ENCODE assay signal across 20 cellular contexts in genomic region chr1:162840256-162840839, GRCh38. TPM values are rescaled to one million over a fixed set of nuclear protein-coding genes. Genes with fewer than 3 reads are reported as not detected.
DNase-seq lines count a peak whose midpoint lies in the region; ATAC-seq and TF ChIP-seq lines count a peak whose summit lies in the region.
"Had no signal": no experiment of that assay in that cellular context is flagged by ENCODE, and none has a peak within 500 bp of the region (broad histone marks: within the 10 kb centered on the region; RNA-seq: fewer than 3 reads in every experiment).

No MANE protein-coding gene starts in this region.

- peaks cover 5% of the 10 kb centered on the region for H3K36me3 Mint-ChIP-seq in activated CD4-positive, alpha-beta T cell treated with anti-CD3 and anti-CD28 coated beads for 36 hours (ENCODE audit: low read depth)

- no peak for DNase-seq in AG09319 (ENCODE audit: extremely low read depth, low read depth)
- DNase-seq in astrocyte of the cerebellum (ENCODE audit: low read depth) = no peak
- peak; percentile 19 for DNase-seq in fibroblast of villous mesenchyme (ENCODE audit: low read depth)
- DNase-seq in left colon = no peak
- DNase-seq in activated CD4-positive, alpha-beta T cell treated with anti-CD3 and anti-CD28 coated beads for 36 hours = no peak
- DNase-seq in effector CD4-positive, alpha-beta T cell = no peak
- DNase-seq in activated CD8-positive, alpha-beta memory T cell treated with anti-CD3 and anti-CD28 coated beads, Interleukin-2, amount 50 U/mL, for 48 hours = no peak
- DNase-seq: CD8-positive, alpha-beta T cell; DMS79; GM23248; MM.1S; NCI-H1105 treated with DMSO at 0.1 percent for 48 hours; NCI-H1694 treated with DMSO at 0.1 percent for 48 hours; NCI-H2171; NCI-H446; NCI-H748 treated with DMSO at 0.1 percent for 48 hours; OCI-M1; T-cell had no signal

- ATAC-seq in left colon = no peak
- no peak for ATAC-seq in activated CD4-positive, alpha-beta T cell treated with anti-CD3 and anti-CD28 coated beads for 36 hours
- ATAC-seq: CD8-positive, alpha-beta T cell; T-cell had no signal

- H3K4me3 Mint-ChIP-seq in activated CD4-positive, alpha-beta T cell treated with anti-CD3 and anti-CD28 coated beads for 36 hours = no peak overlapping the region
- H3K4me3 Mint-ChIP-seq: CD8-positive, alpha-beta T cell; T-cell had no signal

- no peak overlapping the region for H3K27ac Mint-ChIP-seq in activated CD4-positive, alpha-beta T cell treated with anti-CD3 and anti-CD28 coated beads for 36 hours
- H3K27ac Mint-ChIP-seq: CD8-positive, alpha-beta T cell; T-cell had no signal

- peak; percentile 13; the same call in 1 of the 2 replicates for TF ChIP-seq CTCF in AG09319 (IDR thresholded peaks at IDR 0.05; ENCODE audit: low read depth, low read length)
- no peak for TF ChIP-seq CTCF in HEK293 (tag by site-specific recombination; IDR thresholded peaks at IDR 0.05)
- peak; percentile 3 for TF ChIP-seq CTCF in astrocyte of the cerebellum (IDR thresholded peaks at IDR 0.05; ENCODE audit: low read depth, low read length, missing control alignments)
- peak; percentile 4 for TF ChIP-seq CTCF in fibroblast of villous mesenchyme (IDR thresholded peaks at IDR 0.05; ENCODE audit: insufficient read depth, low read depth, low read length)

- in situ Hi-C loops in astrocyte of the cerebellum (cut with HindIII; ENCODE audit: low sequenced_read_pairs) = no loop called here

- no peak overlapping the region for H3K27ac ChIP-seq in HEK293 (ENCODE audit: extremely low read depth, low read depth, low read length)
- H3K27ac ChIP-seq: GM23248, SJSA1 had no signal

- peaks cover 8% of the 10 kb centered on the region for H3K9me3 Mint-ChIP-seq in activated CD4-positive, alpha-beta T cell treated with anti-CD3 and anti-CD28 coated beads for 36 hours (ENCODE audit: low read depth)

- no peaks in the 10 kb centered on the region for H3K36me3 ChIP-seq in HEK293 (ENCODE audit: control insufficient read depth in 2 of 2, insufficient read depth in 1 of 2, low read length in 2 of 2)
- H3K36me3 ChIP-seq: SJSA1 had no signal

- H3K4me3 ChIP-seq in HEK293 (ENCODE audit: low read depth, low read length) (no peak overlapping the region), astrocyte of the cerebellum (ENCODE audit: low read depth, low read length) (no peak overlapping the region), fibroblast of villous mesenchyme (ENCODE audit: low read depth, low read length) (no peak overlapping the region)
- H3K4me3 ChIP-seq: GM23248, SJSA1 had no signal

- intact Hi-C loops in left colon (cut with DNase I, micrococcal nuclease) = no loop called here
- intact Hi-C loops in activated CD4-positive, alpha-beta T cell treated with anti-CD3 and anti-CD28 coated beads for 36 hours (cut with DNase I, micrococcal nuclease) = no loop called here

- H3K4me1 Mint-ChIP-seq in activated CD4-positive, alpha-beta T cell treated with anti-CD3 and anti-CD28 coated beads for 36 hours = peaks cover 6% of the 10 kb centered on the region
- H3K4me1 Mint-ChIP-seq: T-cell had no signal

- POLR2A ChIA-PET in HEK293 (lab: Yijun Ruan, JAX) = no interaction called here
- POLR2A ChIA-PET in activated CD4-positive, alpha-beta T cell treated with anti-CD3 and anti-CD28 coated beads for 36 hours (lab: Charles Lee) = no interaction called here

- CTCF ChIA-PET in HEK293 (lab: Yijun Ruan, JAX) = interaction anchor here (1.4 kb wide), 1 partner anchor 228 kb away, joined by 3 read pairs; no protein-coding TSS in a partner anchor
- CTCF ChIA-PET in activated CD4-positive, alpha-beta T cell treated with anti-CD3 and anti-CD28 coated beads for 36 hours (lab: Charles Lee) = no interaction called here

- H3K4me1 ChIP-seq in HEK293 (ENCODE audit: control insufficient read depth, insufficient read depth, low read length) = no peaks in the 10 kb centered on the region
- H3K4me1 ChIP-seq: SJSA1 had no signal

- H3K27me3 Mint-ChIP-seq in activated CD4-positive, alpha-beta T cell treated with anti-CD3 and anti-CD28 coated beads for 36 hours = peaks cover 19% of the 10 kb centered on the region

- no peaks in the 10 kb centered on the region for H3K9me3 ChIP-seq in HEK293 (ENCODE audit: control insufficient read depth, insufficient read depth, low read depth, low read length)
- H3K9me3 ChIP-seq: SJSA1 had no signal

TF ChIP-seq in HEK293, 187 proteins besides CTCF, POLR2A, EP300 and RAD21:
- TF ChIP-seq ZBTB7A (tag by site-specific recombination; IDR thresholded peaks at IDR 0.05; ENCODE audit: low read depth) (no peak), ZNF701 (tag by site-specific recombination; IDR thresholded peaks at IDR 0.05) (no peak), MZF1 (tag by site-specific recombination; IDR thresholded peaks at IDR 0.05; ENCODE audit: borderline replicate concordance) (peak; percentile 56; the same call in 1 of the 2 replicates)

RNA-seq across cellular contexts. Expression of gene CCDC190, which starts 20.6 kb away (rescaled TPM):
- 0.43 TPM in 1 of 2 replicates, not detected in the other for total RNA-seq in fibroblast of villous mesenchyme
- not detected for total RNA-seq in left colon
- total RNA-seq in activated CD4-positive, alpha-beta T cell treated with anti-CD3 and anti-CD28 coated beads for 36 hours = not detected
- total RNA-seq: CD8-positive, alpha-beta T cell; GM23248; T-cell had no signal

RNA-seq across cellular contexts. Expression of gene HSD17B7, which starts 49.8 kb away (rescaled TPM):
- 17.7 and 26.8 TPM in 2 replicates for total RNA-seq in fibroblast of villous mesenchyme
- 10 to 100 TPM; 17.4 to 32.0 TPM for total RNA-seq in left colon
- 10 to 100 TPM; 25.7 to 29.5 TPM for total RNA-seq in activated CD4-positive, alpha-beta T cell treated with anti-CD3 and anti-CD28 coated beads for 36 hours
